17 cellular contexts compared by ENCODE assay signal in genomic region chr6:122432816-122433215, GRCh38. TPM values are rescaled to one million over a fixed set of nuclear protein-coding genes. Genes with fewer than 3 reads are reported as not detected.
DNase-seq lines count a peak whose midpoint lies in the region; ATAC-seq and TF ChIP-seq lines count a peak whose summit lies in the region.
"Had no signal": no experiment of that assay in that cellular context is flagged by ENCODE, and none has a peak within 500 bp of the region (broad histone marks: within the 10 kb centered on the region; RNA-seq: fewer than 3 reads in every experiment).

No MANE protein-coding gene starts in this region.

- TF ChIP-seq CTCF in AG04449 (IDR thresholded peaks at IDR 0.05; ENCODE audit: insufficient read depth, low read length, missing control alignments): no peak

- H2AFZ ChIP-seq in GM23248: no peak overlapping the region

- peak; percentile 64 for ATAC-seq in GM18502 (IDR thresholded peaks at IDR 0.05; ENCODE audit: poor library complexity, unreplicated experiment)
- ATAC-seq: left colon had no signal

- H3K36me3 ChIP-seq in GM23248 (ENCODE audit: low read depth): peaks cover 29% of the 10 kb centered on the region
- H3K36me3 ChIP-seq in effector memory CD4-positive, alpha-beta T cell (ENCODE audit: control insufficient read depth, insufficient read depth, low read length): peaks cover 13% of the 10 kb centered on the region

- WGBS in GM23248 (ENCODE audit: low coverage in 1 of 2, low lambda C conversion rate in 2 of 2, missing lambda C conversion rate in 2 of 2), 2 experiments: 96 to 97% methylated on average over 3 of the region's 3 CpGs

- H3K4me3 ChIP-seq in AG04449 (ENCODE audit: low read depth, low read length) (no peak overlapping the region), GM23248 (no peak overlapping the region)
- no peak overlapping the region for H3K4me3 ChIP-seq in effector memory CD4-positive, alpha-beta T cell (ENCODE audit: insufficient read depth, low read depth, low read length, poor library complexity, severe bottlenecking)
- H3K4me3 ChIP-seq: ascending aorta, esophagus squamous epithelium, HAP-1, testis had no signal

- peaks cover 18% of the 10 kb centered on the region for H3K79me2 ChIP-seq in GM23248 (ENCODE audit: insufficient read depth)

- DNase-seq in AG04449 (ENCODE audit: low read depth, low spot score): peak; percentile 2
- peak; percentile 36 for DNase-seq in GM23248
- peak; percentile 23 for DNase-seq in HS-5 (ENCODE audit: low read depth)
- no peak for DNase-seq in cortex of kidney (lab: John Stamatoyannopoulos, UW)
- DNase-seq in NCI-H510A (lab: John Stamatoyannopoulos, UW): no peak
- DNase-seq in ureter (ENCODE audit: low spot score): no peak
- DNase-seq in effector memory CD4-positive, alpha-beta T cell: no peak
- DNase-seq: esophagus squamous epithelium, KBM-7, left colon, NCI-H1105 treated with DMSO at 0.1 percent for 48 hours, NCI-H446 treated with DMSO at 0.1 percent for 48 hours, testis had no signal

- H3K27ac ChIP-seq in GM23248: peak overlapping the region; percentile 42
- no peak overlapping the region for H3K27ac ChIP-seq in effector memory CD4-positive, alpha-beta T cell (ENCODE audit: insufficient read depth, low read length, poor library complexity, severe bottlenecking)
- H3K27ac ChIP-seq: ascending aorta, esophagus squamous epithelium, testis, VCaP had no signal

- peaks cover 17% of the 10 kb centered on the region for H3F3A ChIP-seq in GM23248 (ENCODE audit: insufficient read depth)

- POLR2A ChIA-PET in AG04449 (lab: Yijun Ruan, JAX): no interaction called here

- no peaks in the 10 kb centered on the region for H3K9me3 ChIP-seq in GM23248 (ENCODE audit: low read depth)
- H3K9me3 ChIP-seq in effector memory CD4-positive, alpha-beta T cell (ENCODE audit: control insufficient read depth, low read length): no peaks in the 10 kb centered on the region
- H3K9me3 ChIP-seq: ascending aorta, esophagus squamous epithelium, HAP-1, testis had no signal

- H3K9me2 ChIP-seq in GM23248 (ENCODE audit: insufficient read depth): no peaks in the 10 kb centered on the region; the same call in 1 of the 2 replicates

- in situ Hi-C loops in GM23248 (cut with MboI): no loop called here

- H3K4me2 ChIP-seq in GM23248 (ENCODE audit: unreplicated experiment): no peak overlapping the region

- CTCF ChIA-PET in AG04449 (lab: Yijun Ruan, JAX): no interaction called here

- no peaks in the 10 kb centered on the region for H4K20me1 ChIP-seq in GM23248 (ENCODE audit: insufficient read depth)

- H3K9ac ChIP-seq in GM23248: no peak overlapping the region

- peaks cover 8% of the 10 kb centered on the region; the same call in 1 of the 2 replicates for H3K4me1 ChIP-seq in GM23248 (ENCODE audit: insufficient read depth)
- no peaks in the 10 kb centered on the region for H3K4me1 ChIP-seq in effector memory CD4-positive, alpha-beta T cell (ENCODE audit: control insufficient read depth, insufficient read depth, low read length, poor library complexity, severe bottlenecking)
- H3K4me1 ChIP-seq: ascending aorta, esophagus squamous epithelium, HAP-1, testis had no signal

- no peaks in the 10 kb centered on the region for H3K27me3 ChIP-seq in GM23248 (replicated peaks; ENCODE audit: insufficient read depth)
- H3K27me3 ChIP-seq in effector memory CD4-positive, alpha-beta T cell (replicated peaks; ENCODE audit: control insufficient read depth, insufficient read depth, low read length, poor library complexity, severe bottlenecking): no peaks in the 10 kb centered on the region
- H3K27me3 ChIP-seq: ascending aorta, esophagus squamous epithelium, testis had no signal

RNA-seq across cellular contexts. Expression of gene HSF2, which starts 33.4 kb away (rescaled TPM):
- total RNA-seq in GM23248 (2014; rRNA removed; shearing (Covaris generic)): 11.2 and 24.5 TPM in 2 replicates
- polyA plus RNA-seq in GM23248 (2016; fragmentation: Nextera tagmentation; extraction: Ambion mirVana): 11.3 and 12.3 TPM in 2 replicates
- total RNA-seq in ureter: 10.3 TPM

RNA-seq across cellular contexts. Expression of gene SERINC1, which starts 38.8 kb away (rescaled TPM):
- total RNA-seq in GM23248 (2014; rRNA removed; shearing (Covaris generic)): 346 and 367 TPM in 2 replicates
- polyA plus RNA-seq in GM23248 (2016; fragmentation: Nextera tagmentation; extraction: Ambion mirVana): 243 and 249 TPM in 2 replicates
- 132 TPM for total RNA-seq in ureter

Comparison
In these comparisons a context has a peak if more than half of its experiments do, and no peak if none do; other contexts are left out.
1. DNase-seq: peak in AG04449 (single experiment), GM23248 (single experiment) and HS-5 (single experiment); none in cortex of kidney (single experiment), NCI-H510A (single experiment), ureter (single experiment) and effector memory CD4-positive, alpha-beta T cell (0 of 3).